13 cellular contexts compared by ENCODE assay signal in the genomic region with DNA sequence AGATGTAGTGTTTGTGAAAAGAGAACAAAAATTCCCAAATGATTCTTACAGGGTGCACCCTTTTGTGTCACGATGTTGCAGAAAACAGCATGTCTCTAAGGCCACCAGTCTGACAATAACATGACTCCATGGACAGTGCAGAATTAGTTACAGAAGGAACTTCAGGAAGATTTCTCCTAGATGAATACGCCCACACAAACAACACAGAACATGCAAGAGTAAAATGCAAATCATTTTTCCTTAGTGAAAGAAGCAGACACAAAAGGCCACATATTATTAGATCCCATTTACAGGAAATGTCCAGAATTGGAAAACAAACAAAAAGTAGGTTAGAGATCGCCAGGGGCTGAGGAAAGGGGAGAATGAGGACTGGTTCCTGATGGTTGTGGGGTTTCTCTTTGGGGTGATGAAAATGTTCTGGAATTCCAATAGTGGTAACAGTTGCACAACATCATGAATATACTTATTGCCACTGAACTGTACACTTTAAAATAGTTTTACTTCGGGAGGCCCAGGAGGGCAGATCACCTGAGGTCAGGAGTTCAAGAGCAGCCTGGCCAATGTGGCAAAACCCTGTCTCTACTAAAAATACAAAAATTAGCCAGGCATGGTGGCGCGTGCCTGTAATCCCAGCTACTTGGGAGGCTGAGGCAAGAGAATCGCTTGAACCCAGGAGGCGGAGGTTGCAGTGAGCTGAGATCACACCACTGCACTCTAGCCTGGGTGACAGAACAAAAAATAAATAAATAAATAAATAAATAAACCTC. TPM values are rescaled to one million over a fixed set of nuclear protein-coding genes. Genes with fewer than 3 reads are reported as not detected.
A peak's percentile ranks its signal among the peaks of the same experiment; 100 is the strongest.
DNase-seq lines count a peak whose midpoint lies in the region; ATAC-seq and TF ChIP-seq lines count a peak whose summit lies in the region.
"Had no signal": no experiment of that assay in that cellular context is flagged by ENCODE, and none has a peak within 500 bp of the region (broad histone marks: within the 10 kb centered on the region; RNA-seq: fewer than 3 reads in every experiment).

No MANE protein-coding gene starts in this region.

- peaks cover 80% of the 10 kb centered on the region for H3K4me1 Mint-ChIP-seq in activated naive CD8-positive, alpha-beta T cell (ENCODE audit: low read depth)

- no peaks in the 10 kb centered on the region for H3K9me3 Mint-ChIP-seq in activated naive CD8-positive, alpha-beta T cell (ENCODE audit: low read depth)

- H3K36me3 ChIP-seq in DND-41 (ENCODE audit: insufficient read depth, low read length) (peaks cover 42% of the 10 kb centered on the region), psoas muscle (ENCODE audit: insufficient read depth in 1 of 2, low read depth in 1 of 2) (no peaks in the 10 kb centered on the region)

- TF ChIP-seq CTCF in AG10803 (conservative IDR thresholded peaks at IDR 0.05; ENCODE audit: low read length) (no peak), DND-41 (IDR thresholded peaks at IDR 0.05; ENCODE audit: borderline replicate concordance, extremely low read depth, low read length, poor library complexity, severe bottlenecking) (no peak), psoas muscle (IDR thresholded peaks at IDR 0.05) (no peak)

- 80 to 85% (median 83%) methylated on average over 8 of the region's 8 CpGs for WGBS in psoas muscle, 3 donors

- H3K9me3 ChIP-seq in DND-41 (ENCODE audit: insufficient read depth, low read length, severe bottlenecking) (no peaks in the 10 kb centered on the region), psoas muscle (no peaks in the 10 kb centered on the region)

- DNase-seq in AG10803 (ENCODE audit: low read depth) (peak; percentile 36), DND-41 (no peak), iris pigment epithelial cell (ENCODE audit: low read depth) (peak; percentile 55), psoas muscle (no peak), DMS 273 (lab: John Stamatoyannopoulos, UW; ENCODE audit: unreplicated experiment) (no peak), NCI-H2227 treated with DMSO at 0.1 percent for 48 hours (lab: John Stamatoyannopoulos, UW) (no peak)
- DNase-seq: NCI-H2029; stimulated activated CD4-positive, alpha-beta T cell treated with anti-CD3 and anti-CD28 coated beads, Interleukin-2, amount 100 ng/mL, for 48 hours had no signal

- H3K79me2 ChIP-seq in DND-41 (ENCODE audit: insufficient read depth, low read length), result peaks cover 98% of the 10 kb centered on the region

- H3K27ac ChIP-seq in DND-41 (ENCODE audit: low read length) (peak overlapping the region; percentile 48), psoas muscle (no peak overlapping the region)
- H3K27ac ChIP-seq: BLaER1, SK-N-MC had no signal

- peaks cover 93% of the 10 kb centered on the region for H3K4me1 ChIP-seq in DND-41 (ENCODE audit: insufficient read depth, low read length)
- peaks cover 2% of the 10 kb centered on the region for H3K4me1 ChIP-seq in psoas muscle

- H3K27me3 ChIP-seq in DND-41 (ENCODE audit: insufficient read depth, low read length, poor library complexity) (no peaks in the 10 kb centered on the region), psoas muscle (ENCODE audit: insufficient read depth in 3 of 3, low read length in 2 of 3) (no peaks in the 10 kb centered on the region)
- H3K27me3 ChIP-seq: BLaER1 had no signal

- no peaks in the 10 kb centered on the region for H3K27me3 Mint-ChIP-seq in activated naive CD8-positive, alpha-beta T cell

- no peak overlapping the region for H2AFZ ChIP-seq in DND-41 (ENCODE audit: low read depth, low read length)

- H4K20me1 ChIP-seq in DND-41 (ENCODE audit: insufficient read depth, low read length), result peaks cover 30% of the 10 kb centered on the region

- no peak overlapping the region for H3K9ac ChIP-seq in DND-41 (ENCODE audit: low read depth, low read length)
- H3K9ac ChIP-seq: BLaER1 had no signal

- no peak overlapping the region for H3K4me3 ChIP-seq in AG10803 (ENCODE audit: low read length)
- no peak overlapping the region for H3K4me3 ChIP-seq in DND-41 (ENCODE audit: low read depth in 1 of 2, low read length in 2 of 2)
- H3K4me3 ChIP-seq in psoas muscle, result no peak overlapping the region
- H3K4me3 ChIP-seq: BLaER1, lung, SK-N-MC had no signal

- H3K4me2 ChIP-seq in DND-41 (ENCODE audit: insufficient read depth, low read length), result peak overlapping the region; percentile 7; the same call in 1 of the 2 replicates
- H3K4me2 ChIP-seq: BLaER1 had no signal

- peak overlapping the region; percentile 89 for H3K4me3 Mint-ChIP-seq in activated naive CD8-positive, alpha-beta T cell

- intact Hi-C loops in psoas muscle (cut with DNase I), result no loop called here

- H3K36me3 Mint-ChIP-seq in activated naive CD8-positive, alpha-beta T cell, result peaks cover 18% of the 10 kb centered on the region

- peak overlapping the region; percentile 96 for H3K27ac Mint-ChIP-seq in activated naive CD8-positive, alpha-beta T cell

- no peak for ATAC-seq in DND-41 (ENCODE audit: insufficient read depth, low read depth)
- ATAC-seq in HG02678 (IDR thresholded peaks at IDR 0.05; ENCODE audit: unreplicated experiment), result no peak
- ATAC-seq in psoas muscle, result no peak

RNA-seq across cellular contexts. Expression of a gene that starts 10.2 kb away (rescaled TPM):
- total RNA-seq in psoas muscle, result 1 to 10 TPM; 3.0 to 5.3 (median 4.4) TPM
- 1 to 10 TPM; 1.6 to 4.6 (median 1.6) TPM for polyA plus RNA-seq in psoas muscle

Comparison
In these comparisons a context has a peak if more than half of its experiments do, and no peak if none do; other contexts are left out.
1. DNase-seq: peak in AG10803 (single experiment) and iris pigment epithelial cell (single experiment); none in DND-41 (single experiment), psoas muscle (0 of 2), DMS 273 (single experiment) and NCI-H2227 treated with DMSO at 0.1 percent for 48 hours (single experiment).